Comparison of ENCODE assay signal across 17 cellular contexts in genomic region chr17:8244768-8245167, GRCh38. TPM values are rescaled to one million over a fixed set of nuclear protein-coding genes. Genes with fewer than 3 reads are reported as not detected.
DNase-seq lines count a peak whose midpoint lies in the region; ATAC-seq and TF ChIP-seq lines count a peak whose summit lies in the region.
"Had no signal": no experiment of that assay in that cellular context is flagged by ENCODE, and none has a peak within 500 bp of the region (broad histone marks: within the 10 kb centered on the region; RNA-seq: fewer than 3 reads in every experiment).

No MANE protein-coding gene starts in this region.

- H3K27me3 Mint-ChIP-seq in activated CD4-positive, alpha-beta memory T cell treated with anti-CD3 and anti-CD28 coated beads, Interleukin-2, amount 10 ng/mL, durations not matched to agents 7 days and 5 days = no peaks in the 10 kb centered on the region
- H3K27me3 Mint-ChIP-seq in activated CD4-positive, alpha-beta memory T cell treated with anti-CD3 and anti-CD28 coated beads for 36 hours = no peaks in the 10 kb centered on the region
- H3K27me3 Mint-ChIP-seq in CD8-positive, alpha-beta T cell (ENCODE audit: low read depth) = no peaks in the 10 kb centered on the region
- H3K27me3 Mint-ChIP-seq in effector memory CD8-positive, alpha-beta T cell = no peaks in the 10 kb centered on the region
- H3K27me3 Mint-ChIP-seq in neural progenitor cell (ENCODE audit: insufficient read depth, low read depth) = peaks cover 13% of the 10 kb centered on the region
- peaks cover 12% of the 10 kb centered on the region for H3K27me3 Mint-ChIP-seq in endothelial cell (ENCODE audit: unreplicated experiment)

- H3K79me2 ChIP-seq in neural progenitor cell (ENCODE audit: low read depth) = peaks cover 52% of the 10 kb centered on the region

- TF ChIP-seq CTCF in CD8-positive, alpha-beta T cell (IDR thresholded peaks at IDR 0.05) = no peak
- TF ChIP-seq CTCF in neural progenitor cell (IDR thresholded peaks at IDR 0.05) = no peak
- TF ChIP-seq CTCF in endothelial cell (IDR thresholded peaks at IDR 0.05; ENCODE audit: unreplicated experiment) = no peak

- no peak overlapping the region for H3K4me2 ChIP-seq in neural progenitor cell

- DNase-seq in activated CD4-positive, alpha-beta memory T cell treated with anti-CD3 and anti-CD28 coated beads, Interleukin-2, amount 10 ng/mL, durations not matched to agents 7 days and 5 days = no peak
- DNase-seq in activated CD4-positive, alpha-beta memory T cell treated with anti-CD3 and anti-CD28 coated beads for 36 hours = no peak
- no peak for DNase-seq in CD8-positive, alpha-beta T cell
- DNase-seq in effector memory CD8-positive, alpha-beta T cell = no peak
- no peak for DNase-seq in neural progenitor cell (ENCODE audit: low spot score)
- DNase-seq in endothelial cell (ENCODE audit: low spot score) = no peak
- DNase-seq: C1 segment of cervical spinal cord, Calu3, DMS79 treated with DMSO at 0.1 percent for 48 hours, KG1, NCI-H1417 treated with DMSO at 0.1 percent for 48 hours, NCI-H1930, NCI-H69, SHP77 treated with DMSO at 0.1 percent for 48 hours had no signal

- H3K4me3 ChIP-seq in CD8-positive, alpha-beta T cell (ENCODE audit: low read depth, low read length) = no peak overlapping the region
- H3K4me3 ChIP-seq in neural progenitor cell = no peak overlapping the region
- H3K4me3 ChIP-seq: HAP-1 had no signal

- no peak for ATAC-seq in CD8-positive, alpha-beta T cell
- no peak for ATAC-seq in effector memory CD8-positive, alpha-beta T cell (replicated peaks)
- no peak for ATAC-seq in HG02885 (IDR thresholded peaks at IDR 0.05; ENCODE audit: poor library complexity, unreplicated experiment)
- ATAC-seq in GM18520 (IDR thresholded peaks at IDR 0.05; ENCODE audit: unreplicated experiment) = no peak

- H3K4me1 Mint-ChIP-seq in activated CD4-positive, alpha-beta memory T cell treated with anti-CD3 and anti-CD28 coated beads, Interleukin-2, amount 10 ng/mL, durations not matched to agents 7 days and 5 days = peaks cover 54% of the 10 kb centered on the region
- peaks cover 40% of the 10 kb centered on the region for H3K4me1 Mint-ChIP-seq in activated CD4-positive, alpha-beta memory T cell treated with anti-CD3 and anti-CD28 coated beads for 36 hours (ENCODE audit: low read depth)
- peaks cover 60% of the 10 kb centered on the region for H3K4me1 Mint-ChIP-seq in CD8-positive, alpha-beta T cell (ENCODE audit: low read depth)
- H3K4me1 Mint-ChIP-seq in effector memory CD8-positive, alpha-beta T cell (ENCODE audit: low read depth in 2 of 2) = peaks cover 44 to 60% of the 10 kb centered on the region in 2 donors
- peaks cover 11% of the 10 kb centered on the region for H3K4me1 Mint-ChIP-seq in neural progenitor cell
- H3K4me1 Mint-ChIP-seq in endothelial cell (ENCODE audit: unreplicated experiment) = peaks cover 21% of the 10 kb centered on the region

- H3K36me3 ChIP-seq in CD8-positive, alpha-beta T cell (ENCODE audit: insufficient read depth, low read length) = peaks cover 9% of the 10 kb centered on the region
- no peaks in the 10 kb centered on the region for H3K36me3 ChIP-seq in neural progenitor cell

- intact Hi-C loops in activated CD4-positive, alpha-beta memory T cell treated with anti-CD3 and anti-CD28 coated beads for 36 hours (cut with micrococcal nuclease) = loop anchor here (5.0 kb wide), 2 partner anchors 193 to 402 kb away; partner anchors contain the start of gene NDEL1
- intact Hi-C loops in CD8-positive, alpha-beta T cell (cut with DNase I, micrococcal nuclease) = loop anchor here (5.0 kb wide), 6 partner anchors 107 to 1232 kb away; partner anchors contain the start of genes CTDNEP1 (in 1 of the 2), ELP5 (in 1 of the 2), RNASEK (in 1 of the 2) and TP53 (in 1 of the 2)

- POLR2A ChIA-PET in activated CD4-positive, alpha-beta memory T cell treated with anti-CD3 and anti-CD28 coated beads, Interleukin-2, amount 10 ng/mL, durations not matched to agents 7 days and 5 days (lab: Charles Lee) = interaction anchor here (0.9 to 9.9 kb wide), 10 partner anchors 10 to 81 kb away, joined by 3 to 371 read pairs (median 8); partner anchors contain the start of genes AURKB, RANGRF and SLC25A35
- POLR2A ChIA-PET in activated CD4-positive, alpha-beta memory T cell treated with anti-CD3 and anti-CD28 coated beads for 36 hours (lab: Charles Lee) = interaction anchor here (0.9 to 7.1 kb wide), 4 partner anchors 20 to 126 kb away, joined by 3 to 134 read pairs (median 6); partner anchors contain the start of gene AURKB
- POLR2A ChIA-PET in CD8-positive, alpha-beta T cell (lab: Charles Lee) = interaction anchor here (0.7 to 8.3 kb wide), 3 partner anchors 16 to 71 kb away, joined by 3 to 248 read pairs (median 4); no protein-coding TSS in a partner anchor

- CTCF ChIA-PET in activated CD4-positive, alpha-beta memory T cell treated with anti-CD3 and anti-CD28 coated beads, Interleukin-2, amount 10 ng/mL, durations not matched to agents 7 days and 5 days (lab: Charles Lee) = interaction anchor here (1.4 to 1.6 kb wide), 3 partner anchors 9 to 23 kb away, joined by 3 to 5 read pairs (median 4); no protein-coding TSS in a partner anchor
- CTCF ChIA-PET in activated CD4-positive, alpha-beta memory T cell treated with anti-CD3 and anti-CD28 coated beads for 36 hours (lab: Charles Lee) = interaction anchor here (0.8 to 1.6 kb wide), 4 partner anchors 11 to 131 kb away, joined by 3 to 7 read pairs (median 4); partner anchors contain the start of genes KRABD2 and SLC25A35
- CTCF ChIA-PET in CD8-positive, alpha-beta T cell (lab: Charles Lee) = interaction anchor here (0.8 to 2.5 kb wide), 8 partner anchors 10 to 170 kb away, joined by 3 to 18 read pairs (median 4); no protein-coding TSS in a partner anchor

- H3F3A ChIP-seq in neural progenitor cell (ENCODE audit: low read depth) = peaks cover 27% of the 10 kb centered on the region

- H3K4me3 Mint-ChIP-seq in activated CD4-positive, alpha-beta memory T cell treated with anti-CD3 and anti-CD28 coated beads, Interleukin-2, amount 10 ng/mL, durations not matched to agents 7 days and 5 days = no peak overlapping the region
- no peak overlapping the region for H3K4me3 Mint-ChIP-seq in activated CD4-positive, alpha-beta memory T cell treated with anti-CD3 and anti-CD28 coated beads for 36 hours
- no peak overlapping the region for H3K4me3 Mint-ChIP-seq in CD8-positive, alpha-beta T cell
- H3K4me3 Mint-ChIP-seq in effector memory CD8-positive, alpha-beta T cell = peak overlapping the region; percentile 53 to 96
- H3K4me3 Mint-ChIP-seq in neural progenitor cell = peak overlapping the region; percentile 55
- H3K4me3 Mint-ChIP-seq in endothelial cell (ENCODE audit: unreplicated experiment) = no peak overlapping the region

- peaks cover 56% of the 10 kb centered on the region for H3K36me3 Mint-ChIP-seq in activated CD4-positive, alpha-beta memory T cell treated with anti-CD3 and anti-CD28 coated beads, Interleukin-2, amount 10 ng/mL, durations not matched to agents 7 days and 5 days (ENCODE audit: low read depth)
- peaks cover 27% of the 10 kb centered on the region for H3K36me3 Mint-ChIP-seq in activated CD4-positive, alpha-beta memory T cell treated with anti-CD3 and anti-CD28 coated beads for 36 hours
- H3K36me3 Mint-ChIP-seq in CD8-positive, alpha-beta T cell = peaks cover 63% of the 10 kb centered on the region
- H3K36me3 Mint-ChIP-seq in effector memory CD8-positive, alpha-beta T cell (ENCODE audit: insufficient read depth) = peaks cover 71% of the 10 kb centered on the region
- peaks cover 9% of the 10 kb centered on the region for H3K36me3 Mint-ChIP-seq in neural progenitor cell
- H3K36me3 Mint-ChIP-seq in endothelial cell (ENCODE audit: low read depth, unreplicated experiment) = peaks cover 5% of the 10 kb centered on the region

- no peaks in the 10 kb centered on the region for H3K27me3 ChIP-seq in CD8-positive, alpha-beta T cell (ENCODE audit: insufficient read depth, low read length)
- H3K27me3 ChIP-seq in neural progenitor cell = no peaks in the 10 kb centered on the region

- peak overlapping the region; percentile 100 for H3K27ac Mint-ChIP-seq in activated CD4-positive, alpha-beta memory T cell treated with anti-CD3 and anti-CD28 coated beads, Interleukin-2, amount 10 ng/mL, durations not matched to agents 7 days and 5 days
- H3K27ac Mint-ChIP-seq in activated CD4-positive, alpha-beta memory T cell treated with anti-CD3 and anti-CD28 coated beads for 36 hours = no peak overlapping the region
- H3K27ac Mint-ChIP-seq in CD8-positive, alpha-beta T cell = peak overlapping the region; percentile 100
- H3K27ac Mint-ChIP-seq in effector memory CD8-positive, alpha-beta T cell = peak overlapping the region in 1 of 2 donors; percentile 32
- no peak overlapping the region for H3K27ac Mint-ChIP-seq in neural progenitor cell
- H3K27ac Mint-ChIP-seq in endothelial cell (ENCODE audit: unreplicated experiment) = no peak overlapping the region

- H2AFZ ChIP-seq in neural progenitor cell (replicated peaks) = no peak overlapping the region

- no peak overlapping the region for H3K9ac ChIP-seq in neural progenitor cell

- H4K20me1 ChIP-seq in neural progenitor cell (ENCODE audit: low read depth) = no peaks in the 10 kb centered on the region

- H3K4me1 ChIP-seq in CD8-positive, alpha-beta T cell (ENCODE audit: insufficient read depth, low read length) = peaks cover 46% of the 10 kb centered on the region
- H3K4me1 ChIP-seq in neural progenitor cell = peaks cover under 1% of the 10 kb centered on the region
- H3K4me1 ChIP-seq: HAP-1 had no signal

- H3K27ac ChIP-seq in CD8-positive, alpha-beta T cell (ENCODE audit: low read depth, low read length) = no peak overlapping the region
- no peak overlapping the region for H3K27ac ChIP-seq in neural progenitor cell

- no peaks in the 10 kb centered on the region for H3K9me3 Mint-ChIP-seq in activated CD4-positive, alpha-beta memory T cell treated with anti-CD3 and anti-CD28 coated beads, Interleukin-2, amount 10 ng/mL, durations not matched to agents 7 days and 5 days
- H3K9me3 Mint-ChIP-seq in activated CD4-positive, alpha-beta memory T cell treated with anti-CD3 and anti-CD28 coated beads for 36 hours = no peaks in the 10 kb centered on the region
- no peaks in the 10 kb centered on the region for H3K9me3 Mint-ChIP-seq in CD8-positive, alpha-beta T cell
- H3K9me3 Mint-ChIP-seq in effector memory CD8-positive, alpha-beta T cell = no peaks in the 10 kb centered on the region
- H3K9me3 Mint-ChIP-seq in neural progenitor cell = no peaks in the 10 kb centered on the region
- H3K9me3 Mint-ChIP-seq in endothelial cell (ENCODE audit: unreplicated experiment) = no peaks in the 10 kb centered on the region

- no peaks in the 10 kb centered on the region for H3K9me3 ChIP-seq in CD8-positive, alpha-beta T cell (ENCODE audit: low read length)
- no peaks in the 10 kb centered on the region for H3K9me3 ChIP-seq in neural progenitor cell (ENCODE audit: low read depth)
- H3K9me3 ChIP-seq: HAP-1 had no signal

RNA-seq across cellular contexts. Expression of gene CTC1, which starts 3.1 kb away (rescaled TPM):
- total RNA-seq in activated CD4-positive, alpha-beta memory T cell treated with anti-CD3 and anti-CD28 coated beads, Interleukin-2, amount 10 ng/mL, durations not matched to agents 7 days and 5 days = 100 to 1,000 TPM; 116 to 120 TPM
- total RNA-seq in activated CD4-positive, alpha-beta memory T cell treated with anti-CD3 and anti-CD28 coated beads for 36 hours = 10 to 100 TPM; 64.7 to 79.2 TPM
- 100 to 1,000 TPM; 223 to 226 TPM for total RNA-seq in CD8-positive, alpha-beta T cell
- total RNA-seq in neural progenitor cell (ENCODE audit: low replicate concordance) (6.4 and 10.4 TPM in 2 replicates), endothelial cell (ENCODE audit: unreplicated experiment) (41.3 TPM)

RNA-seq across cellular contexts. Expression of gene PFAS, which starts 4.3 kb away (rescaled TPM):
- total RNA-seq in activated CD4-positive, alpha-beta memory T cell treated with anti-CD3 and anti-CD28 coated beads, Interleukin-2, amount 10 ng/mL, durations not matched to agents 7 days and 5 days = 10 to 100 TPM; 43.6 to 45.9 TPM
- 100 to 1,000 TPM; 102 to 105 TPM for total RNA-seq in activated CD4-positive, alpha-beta memory T cell treated with anti-CD3 and anti-CD28 coated beads for 36 hours
- total RNA-seq in CD8-positive, alpha-beta T cell = 10 to 100 TPM; 23.8 to 25.0 TPM
- total RNA-seq in neural progenitor cell (ENCODE audit: low replicate concordance) (64.6 and 83.5 TPM in 2 replicates), endothelial cell (ENCODE audit: unreplicated experiment) (67.0 TPM)

RNA-seq across cellular contexts. Expression of gene AURKB, which starts 34.4 kb away (rescaled TPM):
- total RNA-seq in activated CD4-positive, alpha-beta memory T cell treated with anti-CD3 and anti-CD28 coated beads, Interleukin-2, amount 10 ng/mL, durations not matched to agents 7 days and 5 days = 100 to 1,000 TPM; 160 to 167 TPM
- 100 to 1,000 TPM; 184 TPM for total RNA-seq in activated CD4-positive, alpha-beta memory T cell treated with anti-CD3 and anti-CD28 coated beads for 36 hours
- total RNA-seq in CD8-positive, alpha-beta T cell = 1 to 10 TPM in 1 of 2 experiments, under 1 TPM in 1; 0.62 to 1.1 TPM
- total RNA-seq in neural progenitor cell (ENCODE audit: low replicate concordance) (149 and 156 TPM in 2 replicates), endothelial cell (ENCODE audit: unreplicated experiment) (21.4 TPM)

RNA-seq across cellular contexts. Expression of gene RANGRF, which starts 43.7 kb away (rescaled TPM):
- 10 to 100 TPM; 45.4 to 49.4 TPM for total RNA-seq in activated CD4-positive, alpha-beta memory T cell treated with anti-CD3 and anti-CD28 coated beads, Interleukin-2, amount 10 ng/mL, durations not matched to agents 7 days and 5 days
- 10 to 100 TPM; 41.7 to 45.5 TPM for total RNA-seq in activated CD4-positive, alpha-beta memory T cell treated with anti-CD3 and anti-CD28 coated beads for 36 hours
- 10 to 100 TPM; 18.9 to 20.2 TPM for total RNA-seq in CD8-positive, alpha-beta T cell
- total RNA-seq in neural progenitor cell (ENCODE audit: low replicate concordance) (11.9 and 19.9 TPM in 2 replicates), endothelial cell (ENCODE audit: unreplicated experiment) (22.0 TPM)

RNA-seq across cellular contexts. Expression of gene SLC25A35, which starts 50.4 kb away (rescaled TPM):
- 10 to 100 TPM; 11.8 to 12.0 TPM for total RNA-seq in activated CD4-positive, alpha-beta memory T cell treated with anti-CD3 and anti-CD28 coated beads, Interleukin-2, amount 10 ng/mL, durations not matched to agents 7 days and 5 days
- 1 to 10 TPM; 3.4 to 3.9 TPM for total RNA-seq in activated CD4-positive, alpha-beta memory T cell treated with anti-CD3 and anti-CD28 coated beads for 36 hours
- 1 to 10 TPM; 4.2 to 4.4 TPM for total RNA-seq in CD8-positive, alpha-beta T cell
- total RNA-seq in neural progenitor cell (ENCODE audit: low replicate concordance) = 0.67 and 1.1 TPM in 2 replicates
- total RNA-seq in endothelial cell (ENCODE audit: unreplicated experiment) = 6.9 TPM

Comparison
In these comparisons a context has a peak if more than half of its experiments do, and no peak if none do; other contexts are left out.
1. H3K27ac Mint-ChIP-seq: peak in activated CD4-positive, alpha-beta memory T cell treated with anti-CD3 and anti-CD28 coated beads, Interleukin-2, amount 10 ng/mL, durations not matched to agents 7 days and 5 days (single experiment) and CD8-positive, alpha-beta T cell (single experiment); none in activated CD4-positive, alpha-beta memory T cell treated with anti-CD3 and anti-CD28 coated beads for 36 hours (single experiment), neural progenitor cell (single experiment) and endothelial cell (single experiment).
2. H3K4me3 Mint-ChIP-seq: peak in effector memory CD8-positive, alpha-beta T cell (2 of 2) and neural progenitor cell (single experiment); none in activated CD4-positive, alpha-beta memory T cell treated with anti-CD3 and anti-CD28 coated beads, Interleukin-2, amount 10 ng/mL, durations not matched to agents 7 days and 5 days (single experiment), activated CD4-positive, alpha-beta memory T cell treated with anti-CD3 and anti-CD28 coated beads for 36 hours (single experiment), CD8-positive, alpha-beta T cell (single experiment) and endothelial cell (single experiment).
3. RNA of gene AURKB, which starts 34.4 kb away (total RNA-seq): 184 TPM in activated CD4-positive, alpha-beta memory T cell treated with anti-CD3 and anti-CD28 coated beads for 36 hours, 160 to 167 TPM in activated CD4-positive, alpha-beta memory T cell treated with anti-CD3 and anti-CD28 coated beads, Interleukin-2, amount 10 ng/mL, durations not matched to agents 7 days and 5 days, 149 to 156 TPM in neural progenitor cell and 21.4 TPM in endothelial cell (single experiment); 0.62 to 1.1 TPM in CD8-positive, alpha-beta T cell; every median in the first group is over 10 times any median in the second.